25 cellular contexts compared by ENCODE assay signal in genomic region chr13:20680416-20681080, GRCh38.
"Had no signal": no experiment of that assay in that cellular context is flagged by ENCODE, and none has a peak within 500 bp of the region (broad histone marks: within the 10 kb centered on the region; RNA-seq: fewer than 3 reads in every experiment).

No MANE protein-coding gene starts in this region.

- H3K36me3 ChIP-seq: colonic mucosa, esophagus squamous epithelium, gastrocnemius medialis, lower lobe of right lung had no signal

- H3K27me3 Mint-ChIP-seq: dendritic cell treated with granulocyte-macrophage colony-stimulating factor and Interleukin-4, amounts not matched to agents 40 ng/mL and 50 ng/mL, for 4 days; effector memory CD8-positive, alpha-beta T cell had no signal

- H3K27ac ChIP-seq: colonic mucosa, epithelial cell of prostate, esophagus squamous epithelium, gastrocnemius medialis, heart right ventricle, left lung, lower lobe of right lung had no signal

- H3K4me1 ChIP-seq: colonic mucosa, esophagus squamous epithelium, gastrocnemius medialis, heart right ventricle, left lung, lower lobe of right lung had no signal

- H3K4me3 Mint-ChIP-seq: dendritic cell treated with granulocyte-macrophage colony-stimulating factor and Interleukin-4, amounts not matched to agents 40 ng/mL and 50 ng/mL, for 4 days; effector memory CD8-positive, alpha-beta T cell; endodermal cell; mesothelial cell of epicardium had no signal

- H3K9me3 Mint-ChIP-seq: dendritic cell treated with granulocyte-macrophage colony-stimulating factor and Interleukin-4, amounts not matched to agents 40 ng/mL and 50 ng/mL, for 4 days; effector memory CD8-positive, alpha-beta T cell; endodermal cell; mesothelial cell of epicardium had no signal

- H3K9me3 ChIP-seq: colonic mucosa, esophagus squamous epithelium, gastrocnemius medialis, heart right ventricle, left lung, lower lobe of right lung, mucosa of descending colon had no signal

- DNase-seq: colonic mucosa; cortex of kidney; effector CD8-positive, alpha-beta T cell; effector memory CD8-positive, alpha-beta T cell; endodermal cell; erythroblast; esophagus squamous epithelium; foreskin melanocyte; gastrocnemius medialis; glutamatergic neuron; head of caudate nucleus; heart right ventricle; hippocampal formation; left cardiac atrium; left lung; left ventricle myocardium superior; lower lobe of right lung; mucosa of descending colon had no signal

- H3K4me3 ChIP-seq: colonic mucosa, esophagus squamous epithelium, gastrocnemius medialis, heart right ventricle, left lung, lower lobe of right lung, mucosa of descending colon had no signal

- FAIRE-seq: endometrium, islet of Langerhans, keratinocyte had no signal

- H3K27me3 ChIP-seq: colonic mucosa, esophagus squamous epithelium, gastrocnemius medialis, heart right ventricle, left lung had no signal

- H3K27ac Mint-ChIP-seq: dendritic cell treated with granulocyte-macrophage colony-stimulating factor and Interleukin-4, amounts not matched to agents 40 ng/mL and 50 ng/mL, for 4 days; effector memory CD8-positive, alpha-beta T cell; endodermal cell; mesothelial cell of epicardium had no signal

- ATAC-seq: effector memory CD8-positive, alpha-beta T cell; esophagus mucosa; gastrocnemius medialis; heart right ventricle; left cardiac atrium; left lung; left ventricle myocardium superior; lower lobe of right lung; mucosa of descending colon had no signal
